In the genomic region with DNA sequence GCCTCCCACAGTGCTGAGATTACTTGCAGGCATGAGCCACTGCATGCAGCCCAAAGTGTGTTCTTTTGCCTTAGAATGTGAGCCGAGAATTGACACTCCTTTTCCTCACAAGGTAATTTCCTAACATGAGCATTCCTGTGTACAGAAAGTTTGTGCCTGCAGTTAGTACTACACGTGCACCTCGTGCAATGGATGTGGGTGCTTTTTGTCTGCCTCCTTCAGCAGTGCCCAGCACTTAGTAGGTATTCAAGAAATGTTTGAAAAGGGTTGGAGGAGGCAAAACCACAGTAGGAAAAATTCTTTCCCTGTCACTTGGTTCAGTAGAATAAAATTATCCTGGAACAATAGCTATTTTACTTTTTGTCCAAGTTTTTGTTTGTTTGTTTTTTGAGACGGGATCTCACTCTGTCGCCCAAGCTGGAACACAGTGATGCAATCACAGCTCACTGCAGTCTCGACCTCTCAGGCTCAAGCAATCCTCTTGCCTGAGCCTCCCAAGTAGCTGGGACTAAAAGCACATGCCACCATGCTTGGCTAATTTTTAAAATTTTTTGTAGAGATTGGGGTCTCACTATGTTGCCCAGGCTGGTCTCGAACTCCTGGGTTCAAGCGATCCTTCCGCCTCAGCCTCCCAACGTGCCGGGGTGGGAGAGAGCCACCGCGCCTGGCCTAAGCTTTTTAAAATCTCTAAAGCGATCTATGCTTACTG, we compare ENCODE assay signal across 8 cellular contexts. TPM values are rescaled to one million over a fixed set of nuclear protein-coding genes. Genes with fewer than 3 reads are reported as not detected.
DNase-seq lines count a peak whose midpoint lies in the region; TF ChIP-seq lines count a peak whose summit lies in the region.
"Had no signal": no experiment of that assay in that cellular context is flagged by ENCODE, and none has a peak within 500 bp of the region (broad histone marks: within the 10 kb centered on the region; RNA-seq: fewer than 3 reads in every experiment).

No MANE protein-coding gene starts in this region.

- CTCF ChIA-PET in RWPE1 (lab: Yijun Ruan, JAX), result no interaction called here

- POLR2A ChIA-PET in RWPE1 (lab: Yijun Ruan, JAX; ENCODE audit: low non-redundant PET), result no interaction called here

- H3K27ac ChIP-seq in RWPE1 (peak overlapping the region; percentile 92), epithelial cell of prostate (peak overlapping the region; percentile 99)

- H3K4me3 ChIP-seq in GM12864 (ENCODE audit: low read depth, low read length), result peak overlapping the region; percentile 69

- no peak for TF ChIP-seq CTCF in GM12864 (IDR thresholded peaks at IDR 0.05; ENCODE audit: low read depth, low read length, missing control alignments)
- TF ChIP-seq CTCF in RWPE1 (conservative IDR thresholded peaks at IDR 0.05; ENCODE audit: low read depth), result no peak

- DNase-seq in GM12864 (ENCODE audit: low read depth), result no peak
- DNase-seq in RWPE1 (ENCODE audit: low spot score), result no peak
- no peak for DNase-seq in epithelial cell of prostate (ENCODE audit: low read depth, low spot score)
- DNase-seq in stimulated activated CD8-positive, alpha-beta memory T cell treated with anti-CD3 and anti-CD28 coated beads, Interleukin-4, amount 100 ng/mL, for 48 hours, result peak; percentile 15
- no peak for DNase-seq in NCI-H774 (lab: John Stamatoyannopoulos, UW)
- no peak for DNase-seq in activated gamma-delta T cell treated with Interleukin-2 at 50 U/mL for 16 hours
- DNase-seq in cerebellum (ENCODE audit: low spot score), result no peak
- DNase-seq: NCI-H526 had no signal

RNA-seq across cellular contexts. Expression of a gene that starts 2.4 kb away (rescaled TPM):
- total RNA-seq in cerebellum, result 12.2 TPM

RNA-seq across cellular contexts. Expression of a gene that starts 9.5 kb away (rescaled TPM):
- 39.9 TPM for total RNA-seq in cerebellum
